In the genomic region with DNA sequence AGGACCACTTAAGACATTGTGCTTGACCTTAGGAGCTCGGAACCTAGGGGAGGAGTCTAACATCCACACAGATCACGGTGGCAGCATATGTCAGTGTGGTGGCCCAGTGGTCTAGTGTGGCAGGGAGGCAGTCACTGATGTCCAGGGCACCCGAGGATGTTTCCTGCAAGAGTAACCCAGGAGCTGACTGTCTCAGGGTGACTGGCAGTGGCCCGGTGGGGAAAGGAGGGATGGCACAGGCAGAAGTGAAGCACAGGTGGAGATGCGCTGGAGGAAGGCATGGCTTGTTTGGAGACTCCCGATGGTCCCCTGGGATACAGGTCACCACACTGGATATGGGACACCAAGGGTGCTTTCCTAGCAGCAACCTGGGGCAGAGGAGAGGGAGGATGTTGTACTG, we compare ENCODE assay signal across 23 cellular contexts. TPM values are rescaled to one million over a fixed set of nuclear protein-coding genes. Genes with fewer than 3 reads are reported as not detected.
"Had no signal": no experiment of that assay in that cellular context is flagged by ENCODE, and none has a peak within 500 bp of the region (broad histone marks: within the 10 kb centered on the region; RNA-seq: fewer than 3 reads in every experiment).

No MANE protein-coding gene starts in this region.

- H3K4me3 ChIP-seq: MG63, SJSA1, SK-N-MC had no signal

- H3K36me3 ChIP-seq: MG63, SJSA1 had no signal

- DNase-seq: Karpas-422, KG1, MG63, NCI-H1092, NCI-H1105 treated with DMSO at 0.1 percent for 48 hours, NCI-H1417 treated with DMSO at 0.1 percent for 48 hours, NCI-H146, NCI-H187, NCI-H2029, NCI-H2081 treated with DMSO at 0.1 percent for 48 hours, NCI-H2171, NCI-H226, NCI-H446, NCI-H510A, NCI-H524 treated with DMSO at 0.1 percent for 48 hours, NCI-H69, NCI-H774, Right ventricle myocardium superior, RPMI8226, SIG-M5 had no signal

- H3K9me3 ChIP-seq: MG63, SJSA1 had no signal

- H3K27ac ChIP-seq: SJSA1, SK-N-MC had no signal

- H3K27me3 ChIP-seq: MG63 had no signal

- H3K4me1 ChIP-seq: SJSA1 had no signal

RNA-seq across cellular contexts. Expression of a gene that starts 16.3 kb away (rescaled TPM):
- total RNA-seq: HT-29, SJSA1 had no signal

RNA-seq across cellular contexts. Expression of a gene that starts 26.6 kb away (rescaled TPM):
- total RNA-seq: HT-29, SJSA1 had no signal

RNA-seq across cellular contexts. Expression of a gene that starts 37.5 kb away (rescaled TPM):
- total RNA-seq: HT-29, Right ventricle myocardium superior, SJSA1 had no signal
